ENCODE assay signal across 2 cellular contexts in genomic region chr3:15326673-15327072, GRCh38.
TF ChIP-seq lines count a peak whose summit lies in the region.

No MANE protein-coding gene starts in this region.

TF ChIP-seq in liver, 16 proteins besides CTCF, POLR2A, EP300 and RAD21:
- peak; percentile 51 for TF ChIP-seq SP1 (IDR thresholded peaks at IDR 0.05)
- TF ChIP-seq HNF4G (IDR thresholded peaks at IDR 0.05): no peak
- no peak for TF ChIP-seq FOXA1 (IDR thresholded peaks at IDR 0.05)
- TF ChIP-seq FOXA2 (IDR thresholded peaks at IDR 0.05): no peak
- TF ChIP-seq JUND (IDR thresholded peaks at IDR 0.05): no peak
- TF ChIP-seq, protein P1, sequence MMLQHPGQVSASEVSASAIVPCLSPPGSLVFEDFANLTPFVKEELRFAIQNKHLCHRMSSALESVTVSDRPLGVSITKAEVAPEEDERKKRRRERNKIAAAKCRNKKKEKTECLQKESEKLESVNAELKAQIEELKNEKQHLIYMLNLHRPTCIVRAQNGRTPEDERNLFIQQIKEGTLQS (IDR thresholded peaks at IDR 0.05): no peak
- TF ChIP-seq RXRA (IDR thresholded peaks at IDR 0.05): peak; percentile 73 to 91
- no peak for TF ChIP-seq YY1 (IDR thresholded peaks at IDR 0.05)
- TF ChIP-seq GABPA (IDR thresholded peaks at IDR 0.05 in 1 of 2, conservative IDR thresholded peaks at IDR 0.05 in 1 of 2): no peak
- peak in 1 of 2 donors; percentile 17 for TF ChIP-seq HNF4A (conservative IDR thresholded peaks at IDR 0.05)
- no peak for TF ChIP-seq ZBTB33 (IDR thresholded peaks at IDR 0.05)
- TF ChIP-seq TAF1 (conservative IDR thresholded peaks at IDR 0.05): no peak
- TF ChIP-seq, protein P2, sequence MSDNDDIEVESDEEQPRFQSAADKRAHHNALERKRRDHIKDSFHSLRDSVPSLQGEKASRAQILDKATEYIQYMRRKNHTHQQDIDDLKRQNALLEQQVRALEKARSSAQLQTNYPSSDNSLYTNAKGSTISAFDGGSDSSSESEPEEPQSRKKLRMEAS (IDR thresholded peaks at IDR 0.05): no peak
- no peak for TF ChIP-seq REST (IDR thresholded peaks at IDR 0.05)
- TF ChIP-seq EGR1 (IDR thresholded peaks at IDR 0.05; ENCODE audit: low read depth in 2 of 2): no peak
- TF ChIP-seq NR2F2 (IDR thresholded peaks at IDR 0.05): no peak

TF ChIP-seq in HepG2, 621 proteins besides CTCF, POLR2A, EP300 and RAD21:
- TF ChIP-seq DR1 (CRISPR knock-in tag; IDR thresholded peaks at IDR 0.05) (no peak), HOXA9 (CRISPR knock-in tag; IDR thresholded peaks at IDR 0.05; ENCODE audit: borderline replicate concordance) (no peak), TBX2 (CRISPR knock-in tag; IDR thresholded peaks at IDR 0.05; ENCODE audit: borderline replicate concordance) (no peak), SNAI1 (CRISPR knock-in tag; IDR thresholded peaks at IDR 0.05; ENCODE audit: borderline replicate concordance) (no peak)
- TF ChIP-seq, protein P3, sequence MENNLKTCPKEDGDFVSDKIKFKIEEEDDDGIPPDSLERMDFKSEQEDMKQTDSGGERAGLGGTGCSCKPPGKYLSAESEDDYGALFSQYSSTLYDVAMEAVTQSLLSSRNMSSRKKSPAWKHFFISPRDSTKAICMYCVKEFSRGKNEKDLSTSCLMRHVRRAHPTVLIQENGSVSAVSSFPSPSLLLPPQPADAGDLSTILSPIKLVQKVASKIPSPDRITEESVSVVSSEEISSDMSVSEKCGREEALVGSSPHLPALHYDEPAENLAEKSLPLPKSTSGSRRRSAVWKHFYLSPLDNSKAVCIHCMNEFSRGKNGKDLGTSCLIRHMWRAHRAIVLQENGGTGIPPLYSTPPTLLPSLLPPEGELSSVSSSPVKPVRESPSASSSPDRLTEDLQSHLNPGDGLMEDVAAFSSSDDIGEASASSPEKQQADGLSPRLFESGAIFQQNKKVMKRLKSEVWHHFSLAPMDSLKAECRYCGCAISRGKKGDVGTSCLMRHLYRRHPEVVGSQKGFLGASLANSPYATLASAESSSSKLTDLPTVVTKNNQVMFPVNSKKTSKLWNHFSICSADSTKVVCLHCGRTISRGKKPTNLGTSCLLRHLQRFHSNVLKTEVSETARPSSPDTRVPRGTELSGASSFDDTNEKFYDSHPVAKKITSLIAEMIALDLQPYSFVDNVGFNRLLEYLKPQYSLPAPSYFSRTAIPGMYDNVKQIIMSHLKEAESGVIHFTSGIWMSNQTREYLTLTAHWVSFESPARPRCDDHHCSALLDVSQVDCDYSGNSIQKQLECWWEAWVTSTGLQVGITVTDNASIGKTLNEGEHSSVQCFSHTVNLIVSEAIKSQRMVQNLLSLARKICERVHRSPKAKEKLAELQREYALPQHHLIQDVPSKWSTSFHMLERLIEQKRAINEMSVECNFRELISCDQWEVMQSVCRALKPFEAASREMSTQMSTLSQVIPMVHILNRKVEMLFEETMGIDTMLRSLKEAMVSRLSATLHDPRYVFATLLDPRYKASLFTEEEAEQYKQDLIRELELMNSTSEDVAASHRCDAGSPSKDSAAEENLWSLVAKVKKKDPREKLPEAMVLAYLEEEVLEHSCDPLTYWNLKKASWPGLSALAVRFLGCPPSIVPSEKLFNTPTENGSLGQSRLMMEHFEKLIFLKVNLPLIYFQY (CRISPR knock-in tag; IDR thresholded peaks at IDR 0.05; ENCODE audit: borderline replicate concordance): no peak
